ENCODE assay signal across 8 cellular contexts in the genomic region with DNA sequence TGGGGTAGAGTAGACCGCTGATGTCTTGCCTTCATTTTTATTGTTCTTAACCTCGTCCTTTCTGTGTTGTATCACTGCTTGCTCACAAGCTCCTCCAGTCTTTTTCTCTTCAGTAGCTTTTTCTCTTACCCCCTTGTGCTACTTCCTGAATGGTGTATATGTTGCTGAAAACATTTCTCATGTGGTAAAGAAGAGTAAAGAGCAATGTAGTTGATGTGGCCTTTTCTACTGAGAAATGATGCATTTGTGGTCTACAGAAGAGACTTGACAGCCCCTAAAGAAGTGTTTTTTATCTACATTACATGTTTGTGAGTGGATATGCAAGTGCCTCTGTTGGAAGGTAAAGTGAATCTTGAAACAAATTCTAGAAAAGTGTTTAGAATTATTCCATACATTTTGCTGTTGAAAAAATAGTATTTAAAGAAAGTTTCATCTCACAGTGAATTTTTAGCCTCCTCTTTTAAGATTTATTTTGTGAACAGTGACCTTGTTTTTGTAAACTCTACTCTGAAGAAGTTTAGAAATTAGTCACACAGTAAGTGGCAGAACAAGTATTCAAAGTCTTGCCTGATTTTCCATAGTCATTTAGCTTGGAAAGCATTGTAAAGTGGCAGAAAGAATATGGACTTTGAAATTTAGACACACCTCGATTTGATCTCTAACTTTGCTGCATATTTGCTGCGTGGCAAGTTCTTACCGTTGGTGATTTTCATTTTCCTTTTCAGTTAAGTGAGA. TPM values are rescaled to one million over a fixed set of nuclear protein-coding genes. Genes with fewer than 3 reads are reported as not detected.
A peak's percentile ranks its signal among the peaks of the same experiment; 100 is the strongest.
DNase-seq lines count a peak whose midpoint lies in the region; ATAC-seq and TF ChIP-seq lines count a peak whose summit lies in the region.

No MANE protein-coding gene starts in this region.

- no peak for TF ChIP-seq EP300 in transverse colon (IDR thresholded peaks at IDR 0.05; ENCODE audit: low read depth)

- peaks cover 5 to 26% of the 10 kb centered on the region in 2 donors for H3K36me3 Mint-ChIP-seq in activated T-cell treated with anti-CD3 and anti-CD28 coated beads, Interleukin-2, amount 50 U/mL, for 72 hours (ENCODE audit: insufficient read depth in 2 of 2)
- H3K36me3 Mint-ChIP-seq in IgD-negative memory B cell, result peaks cover 7% of the 10 kb centered on the region
- H3K36me3 Mint-ChIP-seq in effector memory CD8-positive, alpha-beta T cell (ENCODE audit: insufficient read depth), result peaks cover 64% of the 10 kb centered on the region

- no peaks in the 10 kb centered on the region for H3K27me3 Mint-ChIP-seq in activated T-cell treated with anti-CD3 and anti-CD28 coated beads, Interleukin-2, amount 50 U/mL, for 72 hours (ENCODE audit: low read depth)
- no peaks in the 10 kb centered on the region for H3K27me3 Mint-ChIP-seq in IgD-negative memory B cell
- no peaks in the 10 kb centered on the region for H3K27me3 Mint-ChIP-seq in effector memory CD8-positive, alpha-beta T cell

- intact Hi-C loops in transverse colon (cut with DNase I; ENCODE audit: low total_unique reads), result no loop called here

- DNase-seq in activated T-cell treated with anti-CD3 and anti-CD28 coated beads, Interleukin-2, amount 50 U/mL, for 72 hours, result no peak
- no peak for DNase-seq in activated T-cell treated with anti-CD3 and anti-CD28 coated beads, Interleukin-2, amount 50 U/mL, for 48 hours
- no peak for DNase-seq in effector memory CD8-positive, alpha-beta T cell
- DNase-seq in transverse colon (no peak), putamen (ENCODE audit: low spot score) (no peak), NCI-H2081 treated with DMSO at 0.1 percent for 48 hours (lab: John Stamatoyannopoulos, UW) (no peak), NCI-H2107 treated with DMSO at 0.1 percent for 48 hours (lab: John Stamatoyannopoulos, UW; ENCODE audit: unreplicated experiment) (no peak)

- H3K4me3 ChIP-seq in transverse colon, result peak overlapping the region in 2 of 4 donors; percentile 19 to 25

- H3K27ac Mint-ChIP-seq in activated T-cell treated with anti-CD3 and anti-CD28 coated beads, Interleukin-2, amount 50 U/mL, for 72 hours, result peak overlapping the region; percentile 88
- peak overlapping the region; percentile 55 to 100 (median 99) for H3K27ac Mint-ChIP-seq in IgD-negative memory B cell
- H3K27ac Mint-ChIP-seq in effector memory CD8-positive, alpha-beta T cell, result peak overlapping the region; percentile 63 to 98

- peak overlapping the region; percentile 78 to 86 (median 86) for H3K27ac ChIP-seq in transverse colon

- no peaks in the 10 kb centered on the region for H3K36me3 ChIP-seq in transverse colon

- in situ Hi-C loops in transverse colon (cut with MboI; ENCODE audit: low pct_ligation_motif_present in 1 of 4, low pct_unique_long_range_greater_than_20kb in 1 of 4, low sequenced_read_pairs in 3 of 4), result no loop called here

- peak; percentile 80 to 88 for ATAC-seq in activated T-cell treated with anti-CD3 and anti-CD28 coated beads, Interleukin-2, amount 50 U/mL, for 72 hours (replicated peaks in 1 of 2)
- ATAC-seq in effector memory CD8-positive, alpha-beta T cell (replicated peaks), result peak; percentile 91

- H3K9me3 ChIP-seq in transverse colon, result no peaks in the 10 kb centered on the region

- H3K4me3 Mint-ChIP-seq in activated T-cell treated with anti-CD3 and anti-CD28 coated beads, Interleukin-2, amount 50 U/mL, for 72 hours, result peak overlapping the region; percentile 68 to 73
- H3K4me3 Mint-ChIP-seq in IgD-negative memory B cell, result peak overlapping the region; percentile 46 to 88 (median 75)
- peak overlapping the region; percentile 66 to 75 for H3K4me3 Mint-ChIP-seq in effector memory CD8-positive, alpha-beta T cell

- H3K4me1 ChIP-seq in transverse colon, result peaks cover 10 to 94% (median 60%) of the 10 kb centered on the region in 4 donors

- peaks cover 97% of the 10 kb centered on the region for H3K4me1 Mint-ChIP-seq in activated T-cell treated with anti-CD3 and anti-CD28 coated beads, Interleukin-2, amount 50 U/mL, for 72 hours (ENCODE audit: low read depth)
- peaks cover 61 to 71% (median 66%) of the 10 kb centered on the region in 3 donors for H3K4me1 Mint-ChIP-seq in IgD-negative memory B cell
- peaks cover 56 to 74% of the 10 kb centered on the region in 2 donors for H3K4me1 Mint-ChIP-seq in effector memory CD8-positive, alpha-beta T cell (ENCODE audit: low read depth in 2 of 2)

- H3K27me3 ChIP-seq in transverse colon, result no peaks in the 10 kb centered on the region

- no peak for TF ChIP-seq CTCF in transverse colon (IDR thresholded peaks at IDR 0.05)

- WGBS in transverse colon (ENCODE audit: low coverage in 1 of 2), 2 donors, result 23 to 30% methylated on average over 5 of the region's 5 CpGs

- no peak for TF ChIP-seq POLR2A in transverse colon (IDR thresholded peaks at IDR 0.05)

- no peaks in the 10 kb centered on the region for H3K9me3 Mint-ChIP-seq in activated T-cell treated with anti-CD3 and anti-CD28 coated beads, Interleukin-2, amount 50 U/mL, for 72 hours
- no peaks in the 10 kb centered on the region for H3K9me3 Mint-ChIP-seq in IgD-negative memory B cell
- no peaks in the 10 kb centered on the region for H3K9me3 Mint-ChIP-seq in effector memory CD8-positive, alpha-beta T cell

RNA-seq across cellular contexts. Expression of a gene that starts 17.4 kb away (rescaled TPM):
- total RNA-seq in activated T-cell treated with anti-CD3 and anti-CD28 coated beads, Interleukin-2, amount 50 U/mL, for 72 hours, result 100 to 1,000 TPM; 147 to 151 TPM
- 248 TPM for polyA plus RNA-seq in IgD-negative memory B cell
- 100 to 1,000 TPM in 2 of 4 donors, 10 to 100 TPM in 2; 71.8 to 118 (median 91.8) TPM for total RNA-seq in transverse colon
